In genomic region chr6:67450641-67451040, GRCh38 we compare ENCODE assay signal across 20 cellular contexts.
DNase-seq lines count a peak whose midpoint lies in the region; ATAC-seq and TF ChIP-seq lines count a peak whose summit lies in the region.
"Had no signal": no experiment of that assay in that cellular context is flagged by ENCODE, and none has a peak within 500 bp of the region (broad histone marks: within the 10 kb centered on the region; RNA-seq: fewer than 3 reads in every experiment).

No MANE protein-coding gene starts in this region.

- H3K4me1 ChIP-seq in ovary (ENCODE audit: insufficient read depth), result no peaks in the 10 kb centered on the region
- H3K4me1 ChIP-seq: A549, lower lobe of right lung, suprapubic skin had no signal

- no peak for TF ChIP-seq POLR2A in ovary (IDR thresholded peaks at IDR 0.05)

- no peak for TF ChIP-seq EP300 in ovary (IDR thresholded peaks at IDR 0.05)

- DNase-seq in NCI-H524 treated with DMSO at 0.1 percent for 48 hours (lab: John Stamatoyannopoulos, UW) (peak; percentile 1), NCI-H1417 treated with DMSO at 0.1 percent for 48 hours (lab: John Stamatoyannopoulos, UW) (no peak), ovary (no peak), HUDEP-2 (lab: John Stamatoyannopoulos, UW; ENCODE audit: unreplicated experiment in 76 of 76) (no peak), cerebellar cortex (ENCODE audit: low spot score) (no peak)
- DNase-seq: activated CD4-positive, alpha-beta T cell treated with anti-CD3 and anti-CD28 coated beads for 4 hours; activated CD8-positive, alpha-beta memory T cell treated with anti-CD3 and anti-CD28 coated beads, Interleukin-2, amount 10 ng/mL, durations not matched to agents 7 days and 5 days; activated naive CD8-positive, alpha-beta T cell treated with anti-CD3 and anti-CD28 coated beads, Interleukin-2, amount 50 U/mL, for 24 hours; EL; Kasumi-1; lower lobe of right lung; nucleus accumbens; stimulated activated CD4-positive, alpha-beta T cell treated with anti-CD3 and anti-CD28 coated beads, Interleukin-12 subunit alpha, Interleukin-12 subunit beta, amount 100 ng/mL, for 4 hours; SW 1271 had no signal

- TF ChIP-seq CTCF in ovary (IDR thresholded peaks at IDR 0.05), result no peak

- H3K9me3 ChIP-seq in ovary, result no peaks in the 10 kb centered on the region
- H3K9me3 ChIP-seq: A549, lower lobe of right lung, suprapubic skin had no signal

- H3K27me3 ChIP-seq in ovary, result no peaks in the 10 kb centered on the region
- H3K27me3 ChIP-seq: suprapubic skin had no signal

- peak; percentile 57 for ATAC-seq in GM18499 (IDR thresholded peaks at IDR 0.05; ENCODE audit: insufficient read depth, unreplicated experiment)
- peak; percentile 69 for ATAC-seq in HG02588 (IDR thresholded peaks at IDR 0.05; ENCODE audit: unreplicated experiment)
- peak; percentile 69 for ATAC-seq in HG03103 (IDR thresholded peaks at IDR 0.05; ENCODE audit: low read depth, unreplicated experiment)
- ATAC-seq: A549; activated CD8-positive, alpha-beta memory T cell treated with anti-CD3 and anti-CD28 coated beads, Interleukin-2, amount 10 ng/mL, durations not matched to agents 7 days and 5 days; activated naive CD8-positive, alpha-beta T cell treated with anti-CD3 and anti-CD28 coated beads, Interleukin-2, amount 50 U/mL, for 24 hours; lower lobe of right lung had no signal

- 77 to 87% (median 81%) methylated on average over 4 of the region's 4 CpGs for WGBS in ovary, 3 donors

- no peak overlapping the region for H3K27ac ChIP-seq in ovary
- H3K27ac ChIP-seq: A549, coronary artery, lower lobe of right lung, suprapubic skin had no signal

- H3K36me3 ChIP-seq in ovary, result no peaks in the 10 kb centered on the region
- H3K36me3 ChIP-seq: lower lobe of right lung, suprapubic skin had no signal

- H3K4me3 ChIP-seq in ovary, result no peak overlapping the region
- H3K4me3 ChIP-seq: A549, coronary artery, lower lobe of right lung, suprapubic skin had no signal

- intact Hi-C loops in ovary (cut with DNase I), result no loop called here
